ENCODE assay signal across 10 cellular contexts in the genomic region with DNA sequence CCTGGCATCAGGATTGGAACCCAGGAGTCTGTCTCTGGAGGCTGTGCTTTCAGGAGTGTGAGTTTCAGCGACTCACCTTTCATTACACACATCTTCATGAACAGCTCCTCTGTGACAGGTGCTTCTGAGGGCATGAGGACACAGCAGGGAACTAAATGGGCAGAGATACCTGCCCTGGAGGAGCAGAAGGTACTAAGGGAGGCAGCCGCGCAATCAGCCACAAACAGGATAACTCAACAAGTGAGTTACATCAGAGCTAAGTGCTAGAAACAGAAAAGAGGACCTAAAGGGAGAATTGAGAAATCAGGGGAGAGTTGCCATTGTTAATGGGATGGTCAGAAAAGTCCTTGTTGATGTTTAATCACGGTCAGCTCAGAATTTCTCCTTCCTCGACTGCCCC. TPM values are rescaled to one million over a fixed set of nuclear protein-coding genes. Genes with fewer than 3 reads are reported as not detected.
"Had no signal": no experiment of that assay in that cellular context is flagged by ENCODE, and none has a peak within 500 bp of the region (broad histone marks: within the 10 kb centered on the region; RNA-seq: fewer than 3 reads in every experiment).

No MANE protein-coding gene starts in this region.

- H3K4me3 ChIP-seq: adrenal gland, breast epithelium, gastrocnemius medialis, left lung had no signal

- H3K4me1 Mint-ChIP-seq: nephron progenitor cell had no signal

- H3K36me3 Mint-ChIP-seq: activated naive CD4-positive, alpha-beta T cell treated with anti-CD3 and anti-CD28 coated beads, Interleukin-2, amount 50 U/mL, for 72 hours had no signal

- H3K4me1 ChIP-seq: adrenal gland, breast epithelium, gastrocnemius medialis, left lung had no signal

- DNase-seq: cortex of kidney, kidney, left lung had no signal

- H3K4me3 Mint-ChIP-seq: activated T-helper 1 cell treated with anti-CD3 and anti-CD28 coated beads, Interleukin-12 subunit alpha, Interleukin-12 subunit beta, Interleukin-2, Interleukin-4 antibody, amounts not matched to agents 30 ng/mL and 10 ng/mL and 1 ng/mL, durations not matched to agents 14 hours and 24 hours and 36 hours; nephron progenitor cell had no signal

- H3K9me3 ChIP-seq: adrenal gland, breast epithelium, gastrocnemius medialis had no signal

- H3K36me3 ChIP-seq: adrenal gland, breast epithelium, gastrocnemius medialis, left lung, WERI-Rb-1 had no signal

- H3K27ac Mint-ChIP-seq: activated naive CD4-positive, alpha-beta T cell treated with anti-CD3 and anti-CD28 coated beads, Interleukin-2, amount 50 U/mL, for 72 hours; activated T-helper 1 cell treated with anti-CD3 and anti-CD28 coated beads, Interleukin-12 subunit alpha, Interleukin-12 subunit beta, Interleukin-2, Interleukin-4 antibody, amounts not matched to agents 30 ng/mL and 10 ng/mL and 1 ng/mL, durations not matched to agents 14 hours and 24 hours and 36 hours; nephron progenitor cell had no signal

- H3K27ac ChIP-seq: adrenal gland, breast epithelium, gastrocnemius medialis, left lung, WERI-Rb-1 had no signal

- H3K27me3 ChIP-seq: adrenal gland, breast epithelium, left lung had no signal

RNA-seq across cellular contexts. Expression of gene NOTCH3, which starts 51.1 kb away (rescaled TPM):
- total RNA-seq: activated T-helper 1 cell treated with anti-CD3 and anti-CD28 coated beads, Interleukin-12 subunit alpha, Interleukin-12 subunit beta, Interleukin-2, Interleukin-4 antibody, amounts not matched to agents 30 ng/mL and 10 ng/mL and 1 ng/mL, durations not matched to agents 14 hours and 24 hours and 36 hours had no signal
